ENCODE assay signal across 8 cellular contexts in genomic region chr2:195543902-195544894, GRCh38.
DNase-seq lines count a peak whose midpoint lies in the region; ATAC-seq and TF ChIP-seq lines count a peak whose summit lies in the region.

No MANE protein-coding gene starts in this region.

- no peak for TF ChIP-seq POLR2A in sigmoid colon (IDR thresholded peaks at IDR 0.05)

- H3K4me1 ChIP-seq in sigmoid colon, result no peaks in the 10 kb centered on the region
- no peaks in the 10 kb centered on the region for H3K4me1 ChIP-seq in left ventricle myocardium inferior

- H3K27ac ChIP-seq in sigmoid colon (no peak overlapping the region), left ventricle myocardium inferior (replicated peaks) (no peak overlapping the region)

- intact Hi-C loops in sigmoid colon (cut with DNase I) (no loop called here), left ventricle myocardium inferior (cut with micrococcal nuclease) (no loop called here)

- DNase-seq in ELR (ENCODE audit: low read depth), result peak; percentile 89
- peak; percentile 81 for DNase-seq in HT1080 (ENCODE audit: low read depth)
- DNase-seq in epithelial cell of esophagus (ENCODE audit: low read depth), result peak; percentile 60
- DNase-seq in NCI-H1694 treated with DMSO at 0.1 percent for 48 hours (lab: John Stamatoyannopoulos, UW), result no peak
- DNase-seq in NCI-H748 (lab: John Stamatoyannopoulos, UW; ENCODE audit: unreplicated experiment), result no peak
- no peak for DNase-seq in sigmoid colon
- no peak for DNase-seq in left ventricle myocardium inferior

- TF ChIP-seq CTCF in epithelial cell of esophagus (IDR thresholded peaks at IDR 0.05; ENCODE audit: insufficient read depth, low read depth, low read length, missing control alignments) (no peak), sigmoid colon (IDR thresholded peaks at IDR 0.05) (no peak), left ventricle myocardium inferior (IDR thresholded peaks at IDR 0.05; ENCODE audit: borderline replicate concordance) (no peak)

- no peaks in the 10 kb centered on the region for H3K27me3 ChIP-seq in sigmoid colon
- H3K27me3 ChIP-seq in left ventricle myocardium inferior (ENCODE audit: low read depth), result no peaks in the 10 kb centered on the region

- 83 to 88% methylated on average over 11 of the region's 11 CpGs for WGBS in sigmoid colon, 2 donors

- no peak overlapping the region for H3K4me3 ChIP-seq in epithelial cell of esophagus (ENCODE audit: low read length)
- no peak overlapping the region for H3K4me3 ChIP-seq in sigmoid colon
- H3K4me3 ChIP-seq in left ventricle myocardium inferior, result no peak overlapping the region

- H3K36me3 ChIP-seq in sigmoid colon (no peaks in the 10 kb centered on the region), left ventricle myocardium inferior (no peaks in the 10 kb centered on the region)

- TF ChIP-seq EP300 in sigmoid colon (IDR thresholded peaks at IDR 0.05), result no peak

- peaks cover 0 to 5% (median 2%) of the 10 kb centered on the region in 4 donors for H3K9me3 ChIP-seq in sigmoid colon
- peaks cover 21% of the 10 kb centered on the region for H3K9me3 ChIP-seq in left ventricle myocardium inferior (replicated peaks)

- peak; percentile 97 for ATAC-seq in GM21619 (IDR thresholded peaks at IDR 0.05; ENCODE audit: unreplicated experiment)

Comparison
In these comparisons a context has a peak if more than half of its experiments do, and no peak if none do; other contexts are left out.
1. DNase-seq: peak in ELR (single experiment), HT1080 (single experiment) and epithelial cell of esophagus (single experiment); none in NCI-H1694 treated with DMSO at 0.1 percent for 48 hours (single experiment), NCI-H748 (single experiment), sigmoid colon (single experiment) and left ventricle myocardium inferior (single experiment).